ENCODE assay signal across 14 cellular contexts in the genomic region with DNA sequence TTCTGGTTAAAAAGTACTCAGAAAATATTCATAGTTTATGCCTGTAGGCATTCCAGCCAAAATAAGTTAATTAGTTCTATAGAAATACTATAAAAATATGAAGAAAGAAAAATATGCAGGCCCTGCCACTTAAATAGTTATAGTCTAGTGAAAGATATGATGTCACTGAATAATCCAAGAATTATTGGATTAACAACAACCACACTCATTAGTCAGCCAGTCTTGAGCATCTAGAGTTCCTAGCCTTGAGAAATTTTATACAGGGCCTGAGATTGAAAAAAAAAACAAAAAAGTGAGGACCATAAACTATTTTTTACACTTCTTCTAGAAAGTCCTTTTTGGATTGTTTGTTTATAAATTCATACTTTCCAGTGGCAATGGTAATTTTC.
DNase-seq lines count a peak whose midpoint lies in the region; ATAC-seq and TF ChIP-seq lines count a peak whose summit lies in the region.
"Had no signal": no experiment of that assay in that cellular context is flagged by ENCODE, and none has a peak within 500 bp of the region (broad histone marks: within the 10 kb centered on the region; RNA-seq: fewer than 3 reads in every experiment).

No MANE protein-coding gene starts in this region.

- no peak for TF ChIP-seq EP300 in SK-N-SH (IDR thresholded peaks at IDR 0.05; ENCODE audit: borderline replicate concordance in 1 of 2, low read depth in 1 of 2, low read length in 1 of 2)

- no peaks in the 10 kb centered on the region for H3K79me2 ChIP-seq in SK-N-SH (ENCODE audit: insufficient read depth)

- H3F3A ChIP-seq in SK-N-SH (replicated peaks; ENCODE audit: insufficient read depth): peaks cover 24% of the 10 kb centered on the region

- DNase-seq in A673 (ENCODE audit: low spot score) (peak; percentile 14), EL (peak; percentile 3), SK-N-SH (no peak), fibroblast of mammary gland (ENCODE audit: low read depth) (peak; percentile 7), dermis blood vessel endothelial cell (no peak), lower lobe of right lung (no peak), NOMO-1 treated with dmso at 0.1 percent for 144 hours (lab: John Stamatoyannopoulos, UW; ENCODE audit: unreplicated experiment) (no peak)
- DNase-seq: CD8-positive, alpha-beta T cell; COR-L47; DND-41; GOT3; H9 had no signal

- H3K4me3 ChIP-seq in A673 (ENCODE audit: low read depth, low read length, poor library complexity, severe bottlenecking): no peak overlapping the region
- H3K4me3 ChIP-seq in SK-N-SH (ENCODE audit: low read depth in 2 of 2, low read length in 1 of 2): no peak overlapping the region
- H3K4me3 ChIP-seq in fibroblast of mammary gland (ENCODE audit: control insufficient read depth, low read depth, low read length): no peak overlapping the region
- H3K4me3 ChIP-seq in lower lobe of right lung: no peak overlapping the region

- intact Hi-C loops in A673 (cut with micrococcal nuclease; ENCODE audit: unreplicated experiment): no loop called here
- intact Hi-C loops in lower lobe of right lung (cut with DNase I): no loop called here

- POLR2A ChIA-PET in A673 (lab: Charles Lee; ENCODE audit: low non-redundant PET): no interaction called here
- POLR2A ChIA-PET in SK-N-SH (lab: Yijun Ruan, JAX): no interaction called here

- no peaks in the 10 kb centered on the region for H3K27me3 ChIP-seq in A673 (replicated peaks; ENCODE audit: insufficient read depth, low read depth, low read length, poor library complexity)
- H3K27me3 ChIP-seq in SK-N-SH (ENCODE audit: insufficient read depth): no peaks in the 10 kb centered on the region
- H3K27me3 ChIP-seq in lower lobe of right lung (ENCODE audit: low read depth): no peaks in the 10 kb centered on the region

- no peaks in the 10 kb centered on the region for H3K36me3 ChIP-seq in A673 (ENCODE audit: insufficient read depth, low read length, poor library complexity, severe bottlenecking)
- no peaks in the 10 kb centered on the region for H3K36me3 ChIP-seq in SK-N-SH (replicated peaks in 1 of 2; ENCODE audit: control insufficient read depth in 1 of 2, insufficient read depth in 2 of 2, low read length in 1 of 2)
- no peaks in the 10 kb centered on the region for H3K36me3 ChIP-seq in lower lobe of right lung

- H3K4me2 ChIP-seq in SK-N-SH: no peak overlapping the region

- H3K9me3 ChIP-seq in A673 (ENCODE audit: low read depth, low read length, poor library complexity, severe bottlenecking) (no peaks in the 10 kb centered on the region), SK-N-SH (no peaks in the 10 kb centered on the region), lower lobe of right lung (no peaks in the 10 kb centered on the region)

- no peak overlapping the region for H3K27ac ChIP-seq in A673 (ENCODE audit: low read depth, low read length, poor library complexity, severe bottlenecking)
- H3K27ac ChIP-seq in SK-N-SH (ENCODE audit: low read depth in 2 of 2, low read length in 1 of 2): peak overlapping the region; percentile 72 to 90; a peak in 3 of 4 replicates
- no peak overlapping the region for H3K27ac ChIP-seq in lower lobe of right lung

- BruUV-seq in A673 (replicated peaks; lab: Mats Ljungman, UMichigan): no TSS peak

- TF ChIP-seq RAD21 in SK-N-SH (IDR thresholded peaks at IDR 0.05; ENCODE audit: low read length): no peak

- CTCF ChIA-PET in A673 (lab: Charles Lee): no interaction called here
- CTCF ChIA-PET in SK-N-SH (lab: Yijun Ruan, JAX): no interaction called here

- H3K9me2 ChIP-seq in SK-N-SH: no peaks in the 10 kb centered on the region

- TF ChIP-seq CTCF in A673 (conservative IDR thresholded peaks at IDR 0.05; ENCODE audit: low read depth, low read length): no peak
- no peak for TF ChIP-seq CTCF in SK-N-SH (IDR thresholded peaks at IDR 0.05)
- TF ChIP-seq CTCF in fibroblast of mammary gland (conservative IDR thresholded peaks at IDR 0.05; ENCODE audit: control insufficient read depth, insufficient read depth, low read depth, low read length): no peak
- TF ChIP-seq CTCF in lower lobe of right lung (IDR thresholded peaks at IDR 0.05): no peak

- H3K9ac ChIP-seq in SK-N-SH: no peak overlapping the region

- H2AFZ ChIP-seq in SK-N-SH (ENCODE audit: low read depth): 0 out of 2 replicates have a peak overlapping the region, but pooled peaks have one; percentile 20

- H3K4me1 ChIP-seq in A673 (ENCODE audit: insufficient read depth, low read length, poor library complexity, severe bottlenecking): no peaks in the 10 kb centered on the region
- no peaks in the 10 kb centered on the region; a peak in 1 of 4 replicates for H3K4me1 ChIP-seq in SK-N-SH (ENCODE audit: control insufficient read depth in 1 of 2, insufficient read depth in 2 of 2, low read depth in 1 of 2, low read length in 1 of 2)
- H3K4me1 ChIP-seq in lower lobe of right lung: no peaks in the 10 kb centered on the region

- ATAC-seq in HG02884 (IDR thresholded peaks at IDR 0.05; ENCODE audit: unreplicated experiment): no peak
- ATAC-seq in lower lobe of right lung: no peak
- ATAC-seq: CD8-positive, alpha-beta T cell; HepG2 had no signal

- H4K20me1 ChIP-seq in SK-N-SH (ENCODE audit: insufficient read depth): no peaks in the 10 kb centered on the region

TF ChIP-seq in SK-N-SH, 30 proteins besides CTCF, POLR2A, EP300 and RAD21:
- TF ChIP-seq, protein P1, sequence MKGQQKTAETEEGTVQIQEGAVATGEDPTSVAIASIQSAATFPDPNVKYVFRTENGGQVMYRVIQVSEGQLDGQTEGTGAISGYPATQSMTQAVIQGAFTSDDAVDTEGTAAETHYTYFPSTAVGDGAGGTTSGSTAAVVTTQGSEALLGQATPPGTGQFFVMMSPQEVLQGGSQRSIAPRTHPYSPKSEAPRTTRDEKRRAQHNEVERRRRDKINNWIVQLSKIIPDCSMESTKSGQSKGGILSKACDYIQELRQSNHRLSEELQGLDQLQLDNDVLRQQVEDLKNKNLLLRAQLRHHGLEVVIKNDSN (IDR thresholded peaks at IDR 0.05; ENCODE audit: borderline replicate concordance, low read depth): no peak
- TF ChIP-seq, protein P2, sequence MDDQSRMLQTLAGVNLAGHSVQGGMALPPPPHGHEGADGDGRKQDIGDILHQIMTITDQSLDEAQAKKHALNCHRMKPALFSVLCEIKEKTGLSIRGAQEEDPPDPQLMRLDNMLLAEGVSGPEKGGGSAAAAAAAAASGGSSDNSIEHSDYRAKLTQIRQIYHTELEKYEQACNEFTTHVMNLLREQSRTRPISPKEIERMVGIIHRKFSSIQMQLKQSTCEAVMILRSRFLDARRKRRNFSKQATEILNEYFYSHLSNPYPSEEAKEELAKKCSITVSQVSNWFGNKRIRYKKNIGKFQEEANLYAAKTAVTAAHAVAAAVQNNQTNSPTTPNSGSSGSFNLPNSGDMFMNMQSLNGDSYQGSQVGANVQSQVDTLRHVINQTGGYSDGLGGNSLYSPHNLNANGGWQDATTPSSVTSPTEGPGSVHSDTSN (IDR thresholded peaks at IDR 0.05): 0 out of 2 replicates have a peak, but pooled peaks have one; percentile 7
TF ChIP-seq in SK-N-SH: peak in this region for 1.

Comparison
In these comparisons a context has a peak if more than half of its experiments do, and no peak if none do; other contexts are left out.
1. DNase-seq: peak in A673 (single experiment), EL (single experiment) and fibroblast of mammary gland (single experiment); none in SK-N-SH (single experiment), dermis blood vessel endothelial cell (single experiment), lower lobe of right lung (single experiment) and NOMO-1 treated with dmso at 0.1 percent for 144 hours (single experiment).
2. H3K27ac ChIP-seq: peak in SK-N-SH (2 of 2); none in A673 (single experiment) and lower lobe of right lung (single experiment).